19 cellular contexts compared by ENCODE assay signal in genomic region chr6:155509743-155510475, GRCh38. TPM values are rescaled to one million over a fixed set of nuclear protein-coding genes. Genes with fewer than 3 reads are reported as not detected.
A peak's percentile ranks its signal among the peaks of the same experiment; 100 is the strongest.
DNase-seq lines count a peak whose midpoint lies in the region; ATAC-seq, FAIRE-seq and TF ChIP-seq lines count a peak whose summit lies in the region.
"Had no signal": no experiment of that assay in that cellular context is flagged by ENCODE, and none has a peak within 500 bp of the region (broad histone marks: within the 10 kb centered on the region; RNA-seq: fewer than 3 reads in every experiment).

No MANE protein-coding gene starts in this region.

- H3K36me3 Mint-ChIP-seq in activated naive CD8-positive, alpha-beta T cell: no peaks in the 10 kb centered on the region
- H3K36me3 Mint-ChIP-seq in activated naive CD8-positive, alpha-beta T cell treated with anti-CD3 and anti-CD28 coated beads, Interleukin-2, amount 50 U/mL, for 24 hours (ENCODE audit: low read depth): peaks cover 1% of the 10 kb centered on the region

- ATAC-seq in activated naive CD8-positive, alpha-beta T cell treated with anti-CD3 and anti-CD28 coated beads, Interleukin-2, amount 50 U/mL, for 24 hours: no peak
- ATAC-seq in PC-3 (no peak), psoas muscle (peak in 3 of 4 donors; percentile 68 to 94 (median 91))
- ATAC-seq: A549, HepG2 had no signal

- H3K27ac ChIP-seq in PC-3 (ENCODE audit: low read length) (peak overlapping the region; percentile 62; the same call in 1 of the 2 replicates), psoas muscle (no peak overlapping the region), adrenal gland (no peak overlapping the region), vagina (no peak overlapping the region)
- H3K27ac ChIP-seq: A549, BLaER1 had no signal

- CTCF ChIA-PET in PC-3 (lab: Charles Lee): no interaction called here

- POLR2A ChIA-PET in PC-3 (lab: Charles Lee; ENCODE audit: unreplicated experiment): no interaction called here

- H3K36me3 ChIP-seq in PC-3 (ENCODE audit: low read depth, low read length) (no peaks in the 10 kb centered on the region), psoas muscle (ENCODE audit: insufficient read depth in 1 of 2, low read depth in 1 of 2) (no peaks in the 10 kb centered on the region), adrenal gland (replicated peaks in 1 of 2) (no peaks in the 10 kb centered on the region), vagina (no peaks in the 10 kb centered on the region)
- H3K36me3 ChIP-seq: BLaER1, HAP-1 had no signal

- H3K9me2 ChIP-seq in PC-3 (replicated peaks; ENCODE audit: low read length): no peaks in the 10 kb centered on the region

- no peak overlapping the region for H2AFZ ChIP-seq in PC-3 (ENCODE audit: low read length)

- TF ChIP-seq POLR2A in adrenal gland (IDR thresholded peaks at IDR 0.05) (no peak), GM12892 (IDR thresholded peaks at IDR 0.05; ENCODE audit: low read depth, low read length) (no peak), vagina (IDR thresholded peaks at IDR 0.05) (no peak)

- TF ChIP-seq CTCF in PC-3 (conservative IDR thresholded peaks at IDR 0.05; ENCODE audit: low read depth, low read length) (no peak), psoas muscle (IDR thresholded peaks at IDR 0.05) (no peak), adrenal gland (IDR thresholded peaks at IDR 0.05) (no peak), vagina (IDR thresholded peaks at IDR 0.05) (no peak)

- no peak overlapping the region; the same call in 1 of the 2 replicates for H3K9ac ChIP-seq in PC-3 (ENCODE audit: low read length)
- H3K9ac ChIP-seq: BLaER1 had no signal

- no peak overlapping the region for H3K4me3 Mint-ChIP-seq in activated naive CD8-positive, alpha-beta T cell
- no peak overlapping the region for H3K4me3 Mint-ChIP-seq in activated naive CD8-positive, alpha-beta T cell treated with anti-CD3 and anti-CD28 coated beads, Interleukin-2, amount 50 U/mL, for 24 hours
- H3K4me3 Mint-ChIP-seq: CD8-positive, alpha-beta memory T cell; HFFc6 had no signal

- no peaks in the 10 kb centered on the region for H3K27me3 Mint-ChIP-seq in activated naive CD8-positive, alpha-beta T cell
- H3K27me3 Mint-ChIP-seq in activated naive CD8-positive, alpha-beta T cell treated with anti-CD3 and anti-CD28 coated beads, Interleukin-2, amount 50 U/mL, for 24 hours: peaks cover 5% of the 10 kb centered on the region

- no peak for DNase-seq in activated naive CD8-positive, alpha-beta T cell treated with anti-CD3 and anti-CD28 coated beads, Interleukin-2, amount 50 U/mL, for 24 hours
- DNase-seq in PC-3 (no peak), psoas muscle (no peak), adrenal gland (no peak), GM12892 (ENCODE audit: insufficient read length) (no peak), vagina (ENCODE audit: extremely low spot score in 2 of 2) (no peak)
- DNase-seq: AML-193; Caco-2; CD8-positive, alpha-beta memory T cell; DMS53; GF-D8; HFFc6 had no signal

- intact Hi-C loops in PC-3 (cut with micrococcal nuclease) (no loop called here), psoas muscle (cut with DNase I) (loop anchor here in 1 of 2 donors (2.0 kb wide), 1 partner anchor 19 kb away; no protein-coding TSS in a partner anchor), adrenal gland (cut with DNase I) (no loop called here), vagina (cut with DNase I) (no loop called here)

- peak overlapping the region; percentile 22 for H3K27ac Mint-ChIP-seq in activated naive CD8-positive, alpha-beta T cell
- no peak overlapping the region for H3K27ac Mint-ChIP-seq in activated naive CD8-positive, alpha-beta T cell treated with anti-CD3 and anti-CD28 coated beads, Interleukin-2, amount 50 U/mL, for 24 hours
- H3K27ac Mint-ChIP-seq: CD8-positive, alpha-beta memory T cell; HFFc6 had no signal

- H3K4me1 Mint-ChIP-seq in activated naive CD8-positive, alpha-beta T cell (ENCODE audit: low read depth): peaks cover 12% of the 10 kb centered on the region
- H3K4me1 Mint-ChIP-seq in activated naive CD8-positive, alpha-beta T cell treated with anti-CD3 and anti-CD28 coated beads, Interleukin-2, amount 50 U/mL, for 24 hours: peaks cover 11% of the 10 kb centered on the region
- H3K4me1 Mint-ChIP-seq: CD8-positive, alpha-beta memory T cell had no signal

- no peaks in the 10 kb centered on the region for H3K9me3 Mint-ChIP-seq in activated naive CD8-positive, alpha-beta T cell (ENCODE audit: low read depth)
- H3K9me3 Mint-ChIP-seq in activated naive CD8-positive, alpha-beta T cell treated with anti-CD3 and anti-CD28 coated beads, Interleukin-2, amount 50 U/mL, for 24 hours: peaks cover 7% of the 10 kb centered on the region
- H3K9me3 Mint-ChIP-seq: CD8-positive, alpha-beta memory T cell; HFFc6 had no signal

- H3K4me2 ChIP-seq in PC-3 (ENCODE audit: low read length): no peak overlapping the region
- H3K4me2 ChIP-seq: A549, BLaER1 had no signal

- H3K27me3 ChIP-seq in PC-3 (ENCODE audit: low read length) (no peaks in the 10 kb centered on the region), psoas muscle (ENCODE audit: insufficient read depth in 3 of 3, low read length in 2 of 3) (no peaks in the 10 kb centered on the region), adrenal gland (no peaks in the 10 kb centered on the region), vagina (no peaks in the 10 kb centered on the region)
- H3K27me3 ChIP-seq: BLaER1 had no signal

- no peak for FAIRE-seq in GM12892 (lab: Jason Lieb, UNC)
- FAIRE-seq: A549, H1, HepG2, HTR-8/SVneo had no signal

- H3K4me3 ChIP-seq in PC-3 (ENCODE audit: low read length): no peak overlapping the region
- H3K4me3 ChIP-seq in psoas muscle: no peak overlapping the region
- no peak overlapping the region for H3K4me3 ChIP-seq in adrenal gland
- no peak overlapping the region for H3K4me3 ChIP-seq in vagina
- H3K4me3 ChIP-seq: A549, BLaER1, HAP-1 had no signal

- BruUV-seq in PC-3 (replicated peaks; lab: Mats Ljungman, UMichigan): no TSS peak

- H3F3A ChIP-seq in PC-3 (ENCODE audit: low read length, unreplicated experiment): no peaks in the 10 kb centered on the region

- no peaks in the 10 kb centered on the region for H3K79me2 ChIP-seq in PC-3 (ENCODE audit: low read length)

- H4K20me1 ChIP-seq in PC-3 (ENCODE audit: low read length): no peaks in the 10 kb centered on the region
- H4K20me1 ChIP-seq: BLaER1 had no signal

- H3K9me3 ChIP-seq in PC-3 (ENCODE audit: low read length) (no peaks in the 10 kb centered on the region), psoas muscle (no peaks in the 10 kb centered on the region), adrenal gland (replicated peaks in 1 of 3) (no peaks in the 10 kb centered on the region), vagina (no peaks in the 10 kb centered on the region)
- H3K9me3 ChIP-seq: A549, Caco-2, HAP-1 had no signal

- H3K4me1 ChIP-seq in PC-3 (ENCODE audit: insufficient read depth, low read length): 0 out of 2 replicates have a peak, but pooled peaks cover 4% of the 10 kb centered on the region
- no peaks in the 10 kb centered on the region for H3K4me1 ChIP-seq in psoas muscle
- H3K4me1 ChIP-seq in adrenal gland (replicated peaks in 1 of 2): peaks cover 8 to 10% of the 10 kb centered on the region in 2 donors
- no peaks in the 10 kb centered on the region for H3K4me1 ChIP-seq in vagina
- H3K4me1 ChIP-seq: A549, BLaER1, Caco-2 had no signal

- WGBS in psoas muscle, 3 donors: 29 to 43% (median 29%) methylated on average over 2 of the region's 2 CpGs
- 57 to 72% (median 62%) methylated on average over 2 of the region's 2 CpGs for WGBS in adrenal gland, 4 donors

RNA-seq across cellular contexts. Expression of gene NOX3, which starts 54.3 kb away (rescaled TPM):
- not detected in 2 replicates for total RNA-seq in PC-3 (2014; rRNA removed)
- total RNA-seq in psoas muscle: not detected
- polyA plus RNA-seq in psoas muscle: not detected
- not detected for total RNA-seq in adrenal gland
- under 1 TPM in 2 of 3 donors, not detected in 1; 0.11 to 0.24 TPM for polyA plus RNA-seq in adrenal gland
- polyA plus RNA-seq in GM12892 (2012; ENCODE audit: missing spikeins): not detected
- total RNA-seq in vagina: not detected
- total RNA-seq: Caco-2; CD8-positive, alpha-beta memory T cell; H1; HFFc6 had no signal
- polyA plus RNA-seq: A549; CD8-positive, alpha-beta memory T cell; H1 had no signal

Comparison
In these comparisons a context has a peak if more than half of its experiments do, and no peak if none do; other contexts are left out.
1. ATAC-seq: peak in psoas muscle (3 of 4); none in activated naive CD8-positive, alpha-beta T cell treated with anti-CD3 and anti-CD28 coated beads, Interleukin-2, amount 50 U/mL, for 24 hours (single experiment) and PC-3 (single experiment).